Comparison of ENCODE assay signal across 1 cellular context in the genomic region with DNA sequence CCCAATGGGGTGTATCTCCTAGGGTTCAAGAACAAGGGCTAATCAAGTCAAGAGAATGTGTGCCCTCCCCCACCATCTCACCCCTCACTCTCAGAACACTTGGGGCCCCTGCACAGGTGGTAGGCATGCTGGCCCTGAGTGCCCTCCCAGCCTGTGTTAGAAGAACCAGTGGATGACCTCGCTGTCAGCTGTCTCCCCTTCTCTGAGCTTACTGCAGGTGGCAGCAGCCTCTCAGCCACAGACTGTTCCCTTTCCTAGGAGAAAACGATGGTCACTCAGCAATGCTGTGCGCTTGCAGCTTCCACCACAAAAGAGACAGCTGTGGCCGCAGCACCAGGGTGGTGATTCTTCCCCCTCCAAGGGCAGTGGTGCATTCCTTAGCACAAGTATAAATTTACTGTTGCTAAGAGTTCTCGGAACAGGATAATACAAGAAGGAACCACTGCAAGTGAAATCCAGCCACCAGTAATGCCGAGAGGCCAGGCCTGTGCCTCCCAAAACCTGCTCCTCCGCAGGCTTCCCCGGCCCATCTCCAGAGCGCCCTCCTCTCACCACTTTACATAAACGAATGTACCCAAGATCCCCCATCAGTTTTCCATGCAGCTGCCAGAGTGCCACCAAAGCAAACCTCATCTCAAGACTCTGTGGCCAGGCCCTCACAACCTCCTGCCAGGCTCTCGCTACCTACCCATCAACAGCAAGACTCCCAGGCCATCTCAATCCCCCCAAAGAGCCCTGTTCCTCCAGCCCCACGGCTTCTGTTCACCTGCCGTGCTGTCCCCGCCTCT.
TF ChIP-seq lines count a peak whose summit lies in the region.

No MANE protein-coding gene starts in this region.

TF ChIP-seq in HepG2, 621 proteins besides CTCF, POLR2A, EP300 and RAD21 (continued from another document and continues in another):
- TF ChIP-seq, protein P1, sequence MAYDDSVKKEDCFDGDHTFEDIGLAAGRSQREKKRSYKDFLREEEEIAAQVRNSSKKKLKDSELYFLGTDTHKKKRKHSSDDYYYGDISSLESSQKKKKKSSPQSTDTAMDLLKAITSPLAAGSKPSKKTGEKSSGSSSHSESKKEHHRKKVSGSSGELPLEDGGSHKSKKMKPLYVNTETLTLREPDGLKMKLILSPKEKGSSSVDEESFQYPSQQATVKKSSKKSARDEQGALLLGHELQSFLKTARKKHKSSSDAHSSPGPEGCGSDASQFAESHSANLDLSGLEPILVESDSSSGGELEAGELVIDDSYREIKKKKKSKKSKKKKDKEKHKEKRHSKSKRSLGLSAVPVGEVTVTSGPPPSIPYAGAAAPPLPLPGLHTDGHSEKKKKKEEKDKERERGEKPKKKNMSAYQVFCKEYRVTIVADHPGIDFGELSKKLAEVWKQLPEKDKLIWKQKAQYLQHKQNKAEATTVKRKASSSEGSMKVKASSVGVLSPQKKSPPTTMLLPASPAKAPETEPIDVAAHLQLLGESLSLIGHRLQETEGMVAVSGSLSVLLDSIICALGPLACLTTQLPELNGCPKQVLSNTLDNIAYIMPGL (CRISPR knock-in tag; IDR thresholded peaks at IDR 0.05; ENCODE audit: borderline replicate concordance in 1 of 2, low read depth in 1 of 2) = peak; percentile 42 to 80; a peak in 2 of 4 replicates
- TF ChIP-seq, protein P2, sequence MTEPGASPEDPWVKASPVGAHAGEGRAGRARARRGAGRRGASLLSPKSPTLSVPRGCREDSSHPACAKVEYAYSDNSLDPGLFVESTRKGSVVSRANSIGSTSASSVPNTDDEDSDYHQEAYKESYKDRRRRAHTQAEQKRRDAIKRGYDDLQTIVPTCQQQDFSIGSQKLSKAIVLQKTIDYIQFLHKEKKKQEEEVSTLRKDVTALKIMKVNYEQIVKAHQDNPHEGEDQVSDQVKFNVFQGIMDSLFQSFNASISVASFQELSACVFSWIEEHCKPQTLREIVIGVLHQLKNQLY (CRISPR knock-in tag; IDR thresholded peaks at IDR 0.05) = no peak
- TF ChIP-seq ZNF674 (CRISPR knock-in tag; IDR thresholded peaks at IDR 0.05; ENCODE audit: low read depth) (no peak), ZNF878 (CRISPR knock-in tag; IDR thresholded peaks at IDR 0.05) (no peak), CENPX (CRISPR knock-in tag; IDR thresholded peaks at IDR 0.05) (no peak), ZNF549 (CRISPR knock-in tag; IDR thresholded peaks at IDR 0.05) (no peak), CENPT (CRISPR knock-in tag; IDR thresholded peaks at IDR 0.05; ENCODE audit: low read depth) (no peak), MZF1 (CRISPR knock-in tag; IDR thresholded peaks at IDR 0.05; ENCODE audit: borderline replicate concordance) (no peak), NR2F1 (CRISPR knock-in tag; IDR thresholded peaks at IDR 0.05) (no peak), MAZ (IDR thresholded peaks at IDR 0.05; ENCODE audit: borderline replicate concordance, low read depth, low read length) (no peak), MAZ (CRISPR knock-in tag; IDR thresholded peaks at IDR 0.05; ENCODE audit: low read depth) (peak; percentile 60; the same call in 1 of the 2 replicates), ATRX (CRISPR knock-in tag; IDR thresholded peaks at IDR 0.05; ENCODE audit: borderline replicate concordance) (no peak), MAFK (conservative IDR thresholded peaks at IDR 0.05 in 1 of 2, IDR thresholded peaks at IDR 0.05 in 1 of 2; ENCODE audit: low read length in 2 of 2) (0 out of 4 replicates have a peak, but pooled peaks of 1 of the 2 experiments have one; percentile 2), SP1 (IDR thresholded peaks at IDR 0.05) (no peak), SP1 (CRISPR knock-in tag; IDR thresholded peaks at IDR 0.05) (no peak), MAFG (CRISPR knock-in tag; IDR thresholded peaks at IDR 0.05) (no peak), PHF8 (CRISPR knock-in tag; IDR thresholded peaks at IDR 0.05) (no peak), ARNT (IDR thresholded peaks at IDR 0.05) (no peak), HIVEP1 (CRISPR knock-in tag; IDR thresholded peaks at IDR 0.05) (no peak), SYNCRIP (IDR thresholded peaks at IDR 0.05; ENCODE audit: insufficient read depth, low read depth, low read length) (no peak), BRCA1 (CRISPR knock-in tag; IDR thresholded peaks at IDR 0.05) (no peak), MED13 (CRISPR knock-in tag; IDR thresholded peaks at IDR 0.05) (no peak), MLLT10 (CRISPR knock-in tag; IDR thresholded peaks at IDR 0.05) (no peak), TARDBP (CRISPR knock-in tag; IDR thresholded peaks at IDR 0.05) (no peak), ZSCAN30 (CRISPR knock-in tag; IDR thresholded peaks at IDR 0.05) (no peak), ZNF260 (CRISPR knock-in tag; IDR thresholded peaks at IDR 0.05; ENCODE audit: borderline replicate concordance, low read depth) (no peak)
- TF ChIP-seq, protein P3, sequence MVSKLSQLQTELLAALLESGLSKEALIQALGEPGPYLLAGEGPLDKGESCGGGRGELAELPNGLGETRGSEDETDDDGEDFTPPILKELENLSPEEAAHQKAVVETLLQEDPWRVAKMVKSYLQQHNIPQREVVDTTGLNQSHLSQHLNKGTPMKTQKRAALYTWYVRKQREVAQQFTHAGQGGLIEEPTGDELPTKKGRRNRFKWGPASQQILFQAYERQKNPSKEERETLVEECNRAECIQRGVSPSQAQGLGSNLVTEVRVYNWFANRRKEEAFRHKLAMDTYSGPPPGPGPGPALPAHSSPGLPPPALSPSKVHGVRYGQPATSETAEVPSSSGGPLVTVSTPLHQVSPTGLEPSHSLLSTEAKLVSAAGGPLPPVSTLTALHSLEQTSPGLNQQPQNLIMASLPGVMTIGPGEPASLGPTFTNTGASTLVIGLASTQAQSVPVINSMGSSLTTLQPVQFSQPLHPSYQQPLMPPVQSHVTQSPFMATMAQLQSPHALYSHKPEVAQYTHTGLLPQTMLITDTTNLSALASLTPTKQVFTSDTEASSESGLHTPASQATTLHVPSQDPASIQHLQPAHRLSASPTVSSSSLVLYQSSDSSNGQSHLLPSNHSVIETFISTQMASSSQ (IDR thresholded peaks at IDR 0.05; ENCODE audit: low read depth) = no peak
- TF ChIP-seq, protein P3 (CRISPR knock-in tag; IDR thresholded peaks at IDR 0.05; ENCODE audit: borderline replicate concordance) = no peak
- TF ChIP-seq, protein P4, sequence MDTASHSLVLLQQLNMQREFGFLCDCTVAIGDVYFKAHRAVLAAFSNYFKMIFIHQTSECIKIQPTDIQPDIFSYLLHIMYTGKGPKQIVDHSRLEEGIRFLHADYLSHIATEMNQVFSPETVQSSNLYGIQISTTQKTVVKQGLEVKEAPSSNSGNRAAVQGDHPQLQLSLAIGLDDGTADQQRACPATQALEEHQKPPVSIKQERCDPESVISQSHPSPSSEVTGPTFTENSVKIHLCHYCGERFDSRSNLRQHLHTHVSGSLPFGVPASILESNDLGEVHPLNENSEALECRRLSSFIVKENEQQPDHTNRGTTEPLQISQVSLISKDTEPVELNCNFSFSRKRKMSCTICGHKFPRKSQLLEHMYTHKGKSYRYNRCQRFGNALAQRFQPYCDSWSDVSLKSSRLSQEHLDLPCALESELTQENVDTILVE (CRISPR knock-in tag; IDR thresholded peaks at IDR 0.05) = peak; percentile 38; the same call in 1 of the 2 replicates
- TF ChIP-seq, protein P5, sequence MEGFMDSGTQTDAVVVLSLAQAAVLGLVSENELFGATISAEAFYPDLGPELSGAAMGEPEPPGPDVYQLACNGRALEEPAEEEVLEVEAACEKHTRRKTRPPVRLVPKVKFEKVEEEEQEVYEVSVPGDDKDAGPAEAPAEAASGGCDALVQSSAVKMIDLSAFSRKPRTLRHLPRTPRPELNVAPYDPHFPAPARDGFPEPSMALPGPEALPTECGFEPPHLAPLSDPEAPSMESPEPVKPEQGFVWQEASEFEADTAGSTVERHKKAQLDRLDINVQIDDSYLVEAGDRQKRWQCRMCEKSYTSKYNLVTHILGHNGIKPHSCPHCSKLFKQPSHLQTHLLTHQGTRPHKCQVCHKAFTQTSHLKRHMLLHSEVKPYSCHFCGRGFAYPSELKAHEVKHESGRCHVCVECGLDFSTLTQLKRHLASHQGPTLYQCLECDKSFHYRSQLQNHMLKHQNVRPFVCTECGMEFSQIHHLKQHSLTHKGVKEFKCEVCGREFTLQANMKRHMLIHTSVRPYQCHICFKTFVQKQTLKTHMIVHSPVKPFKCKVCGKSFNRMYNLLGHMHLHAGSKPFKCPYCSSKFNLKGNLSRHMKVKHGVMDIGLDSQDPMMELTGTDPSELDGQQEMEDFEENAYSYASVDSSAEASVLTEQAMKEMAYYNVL (CRISPR knock-in tag; IDR thresholded peaks at IDR 0.05; ENCODE audit: borderline replicate concordance) = no peak; the same call in 1 of the 2 replicates
- TF ChIP-seq, protein P6, sequence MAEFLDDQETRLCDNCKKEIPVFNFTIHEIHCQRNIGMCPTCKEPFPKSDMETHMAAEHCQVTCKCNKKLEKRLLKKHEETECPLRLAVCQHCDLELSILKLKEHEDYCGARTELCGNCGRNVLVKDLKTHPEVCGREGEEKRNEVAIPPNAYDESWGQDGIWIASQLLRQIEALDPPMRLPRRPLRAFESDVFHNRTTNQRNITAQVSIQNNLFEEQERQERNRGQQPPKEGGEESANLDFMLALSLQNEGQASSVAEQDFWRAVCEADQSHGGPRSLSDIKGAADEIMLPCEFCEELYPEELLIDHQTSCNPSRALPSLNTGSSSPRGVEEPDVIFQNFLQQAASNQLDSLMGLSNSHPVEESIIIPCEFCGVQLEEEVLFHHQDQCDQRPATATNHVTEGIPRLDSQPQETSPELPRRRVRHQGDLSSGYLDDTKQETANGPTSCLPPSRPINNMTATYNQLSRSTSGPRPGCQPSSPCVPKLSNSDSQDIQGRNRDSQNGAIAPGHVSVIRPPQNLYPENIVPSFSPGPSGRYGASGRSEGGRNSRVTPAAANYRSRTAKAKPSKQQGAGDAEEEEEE (CRISPR knock-in tag; IDR thresholded peaks at IDR 0.05; ENCODE audit: borderline replicate concordance) = no peak
- TF ChIP-seq, protein P7, sequence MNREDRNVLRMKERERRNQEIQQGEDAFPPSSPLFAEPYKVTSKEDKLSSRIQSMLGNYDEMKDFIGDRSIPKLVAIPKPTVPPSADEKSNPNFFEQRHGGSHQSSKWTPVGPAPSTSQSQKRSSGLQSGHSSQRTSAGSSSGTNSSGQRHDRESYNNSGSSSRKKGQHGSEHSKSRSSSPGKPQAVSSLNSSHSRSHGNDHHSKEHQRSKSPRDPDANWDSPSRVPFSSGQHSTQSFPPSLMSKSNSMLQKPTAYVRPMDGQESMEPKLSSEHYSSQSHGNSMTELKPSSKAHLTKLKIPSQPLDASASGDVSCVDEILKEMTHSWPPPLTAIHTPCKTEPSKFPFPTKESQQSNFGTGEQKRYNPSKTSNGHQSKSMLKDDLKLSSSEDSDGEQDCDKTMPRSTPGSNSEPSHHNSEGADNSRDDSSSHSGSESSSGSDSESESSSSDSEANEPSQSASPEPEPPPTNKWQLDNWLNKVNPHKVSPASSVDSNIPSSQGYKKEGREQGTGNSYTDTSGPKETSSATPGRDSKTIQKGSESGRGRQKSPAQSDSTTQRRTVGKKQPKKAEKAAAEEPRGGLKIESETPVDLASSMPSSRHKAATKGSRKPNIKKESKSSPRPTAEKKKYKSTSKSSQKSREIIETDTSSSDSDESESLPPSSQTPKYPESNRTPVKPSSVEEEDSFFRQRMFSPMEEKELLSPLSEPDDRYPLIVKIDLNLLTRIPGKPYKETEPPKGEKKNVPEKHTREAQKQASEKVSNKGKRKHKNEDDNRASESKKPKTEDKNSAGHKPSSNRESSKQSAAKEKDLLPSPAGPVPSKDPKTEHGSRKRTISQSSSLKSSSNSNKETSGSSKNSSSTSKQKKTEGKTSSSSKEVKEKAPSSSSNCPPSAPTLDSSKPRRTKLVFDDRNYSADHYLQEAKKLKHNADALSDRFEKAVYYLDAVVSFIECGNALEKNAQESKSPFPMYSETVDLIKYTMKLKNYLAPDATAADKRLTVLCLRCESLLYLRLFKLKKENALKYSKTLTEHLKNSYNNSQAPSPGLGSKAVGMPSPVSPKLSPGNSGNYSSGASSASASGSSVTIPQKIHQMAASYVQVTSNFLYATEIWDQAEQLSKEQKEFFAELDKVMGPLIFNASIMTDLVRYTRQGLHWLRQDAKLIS (CRISPR knock-in tag; IDR thresholded peaks at IDR 0.05) = no peak
- TF ChIP-seq, protein P8, sequence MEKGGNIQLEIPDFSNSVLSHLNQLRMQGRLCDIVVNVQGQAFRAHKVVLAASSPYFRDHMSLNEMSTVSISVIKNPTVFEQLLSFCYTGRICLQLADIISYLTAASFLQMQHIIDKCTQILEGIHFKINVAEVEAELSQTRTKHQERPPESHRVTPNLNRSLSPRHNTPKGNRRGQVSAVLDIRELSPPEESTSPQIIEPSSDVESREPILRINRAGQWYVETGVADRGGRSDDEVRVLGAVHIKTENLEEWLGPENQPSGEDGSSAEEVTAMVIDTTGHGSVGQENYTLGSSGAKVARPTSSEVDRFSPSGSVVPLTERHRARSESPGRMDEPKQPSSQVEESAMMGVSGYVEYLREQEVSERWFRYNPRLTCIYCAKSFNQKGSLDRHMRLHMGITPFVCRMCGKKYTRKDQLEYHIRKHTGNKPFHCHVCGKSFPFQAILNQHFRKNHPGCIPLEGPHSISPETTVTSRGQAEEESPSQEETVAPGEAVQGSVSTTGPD (CRISPR knock-in tag; IDR thresholded peaks at IDR 0.05) = no peak
- TF ChIP-seq, protein P9, sequence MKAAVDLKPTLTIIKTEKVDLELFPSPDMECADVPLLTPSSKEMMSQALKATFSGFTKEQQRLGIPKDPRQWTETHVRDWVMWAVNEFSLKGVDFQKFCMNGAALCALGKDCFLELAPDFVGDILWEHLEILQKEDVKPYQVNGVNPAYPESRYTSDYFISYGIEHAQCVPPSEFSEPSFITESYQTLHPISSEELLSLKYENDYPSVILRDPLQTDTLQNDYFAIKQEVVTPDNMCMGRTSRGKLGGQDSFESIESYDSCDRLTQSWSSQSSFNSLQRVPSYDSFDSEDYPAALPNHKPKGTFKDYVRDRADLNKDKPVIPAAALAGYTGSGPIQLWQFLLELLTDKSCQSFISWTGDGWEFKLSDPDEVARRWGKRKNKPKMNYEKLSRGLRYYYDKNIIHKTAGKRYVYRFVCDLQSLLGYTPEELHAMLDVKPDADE (CRISPR knock-in tag; IDR thresholded peaks at IDR 0.05) = no peak
- TF ChIP-seq, protein P10, sequence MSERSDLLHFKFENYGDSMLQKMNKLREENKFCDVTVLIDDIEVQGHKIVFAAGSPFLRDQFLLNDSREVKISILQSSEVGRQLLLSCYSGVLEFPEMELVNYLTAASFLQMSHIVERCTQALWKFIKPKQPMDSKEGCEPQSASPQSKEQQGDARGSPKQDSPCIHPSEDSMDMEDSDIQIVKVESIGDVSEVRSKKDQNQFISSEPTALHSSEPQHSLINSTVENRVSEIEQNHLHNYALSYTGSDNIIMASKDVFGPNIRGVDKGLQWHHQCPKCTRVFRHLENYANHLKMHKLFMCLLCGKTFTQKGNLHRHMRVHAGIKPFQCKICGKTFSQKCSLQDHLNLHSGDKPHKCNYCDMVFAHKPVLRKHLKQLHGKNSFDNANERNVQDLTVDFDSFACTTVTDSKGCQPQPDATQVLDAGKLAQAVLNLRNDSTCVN (CRISPR knock-in tag; IDR thresholded peaks at IDR 0.05; ENCODE audit: borderline replicate concordance) = no peak
